8 cellular contexts compared by ENCODE assay signal in the genomic region with DNA sequence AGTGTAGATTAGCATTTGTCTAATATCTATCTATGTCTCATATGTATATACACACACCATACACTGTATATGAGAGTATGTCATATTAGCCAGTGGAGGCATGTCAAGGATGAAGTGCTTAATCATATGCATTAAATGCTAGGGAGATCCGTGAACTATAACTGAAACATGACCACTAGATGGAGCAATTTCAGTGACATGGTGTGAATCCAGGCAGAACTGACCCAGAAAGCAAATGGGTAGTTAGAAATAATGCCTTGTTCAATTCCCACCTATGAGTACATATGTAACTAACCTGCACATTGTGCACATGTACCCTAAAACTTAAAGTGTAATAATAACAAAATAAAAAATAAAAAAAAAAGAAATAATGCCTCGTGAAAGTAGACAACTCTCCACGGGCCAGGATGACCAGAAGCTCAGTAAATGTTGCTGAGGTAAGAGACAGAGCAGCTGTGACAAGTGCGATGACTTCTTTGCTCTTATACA.
DNase-seq lines count a peak whose midpoint lies in the region; ATAC-seq and TF ChIP-seq lines count a peak whose summit lies in the region.
"Not testable (repeated sequence)": the region's sequence is repeated elsewhere in the genome, so short reads cannot be mapped to it uniquely, and the experiment has no call there.

No MANE protein-coding gene starts in this region.

- H3K4me1 Mint-ChIP-seq in CD14-positive monocyte = not testable (repeated sequence)

- not testable (repeated sequence) for H3K27ac Mint-ChIP-seq in CD14-positive monocyte

- H3K9me3 Mint-ChIP-seq in CD14-positive monocyte = not testable (repeated sequence)

- not testable (repeated sequence) for DNase-seq in CD14-positive monocyte (ENCODE audit: low spot score); psoas muscle
- DNase-seq in MV-4-11 (lab: John Stamatoyannopoulos, UW) (peak; percentile 30), SW480 (ENCODE audit: low spot score) (peak; percentile 23), cerebellar cortex (ENCODE audit: low spot score) (peak; percentile 4), iris pigment epithelial cell (ENCODE audit: low read depth) (peak; percentile 15)

- H3K27ac ChIP-seq in psoas muscle = not testable (repeated sequence)

- H3K4me3 ChIP-seq in psoas muscle = not testable (repeated sequence)

- not testable (repeated sequence) for H3K4me3 Mint-ChIP-seq in CD14-positive monocyte

- not testable (repeated sequence) for H3K27me3 ChIP-seq in psoas muscle (ENCODE audit: insufficient read depth in 3 of 3, low read length in 2 of 3)

- not testable (repeated sequence) for H3K36me3 ChIP-seq in psoas muscle (ENCODE audit: insufficient read depth in 1 of 2, low read depth in 1 of 2)

- H3K9me3 ChIP-seq in psoas muscle = not testable (repeated sequence)

- H3K4me1 ChIP-seq in psoas muscle = not testable (repeated sequence)

- not testable (repeated sequence) for H3K36me3 Mint-ChIP-seq in CD14-positive monocyte

- ATAC-seq in GM18858 (IDR thresholded peaks at IDR 0.05; ENCODE audit: unreplicated experiment) (peak; percentile 55), HG02759 (IDR thresholded peaks at IDR 0.05; ENCODE audit: unreplicated experiment) (peak; percentile 63)
- ATAC-seq in psoas muscle = not testable (repeated sequence)

- intact Hi-C loops in CD14-positive monocyte (cut with micrococcal nuclease) = loop anchor here in 1 of 2 donors (10.0 kb wide), 1 partner anchor 88 kb away; a partner anchor contains a TSS
- intact Hi-C loops in psoas muscle (cut with DNase I) = not testable (repeated sequence)

- not testable (repeated sequence) for H3K27me3 Mint-ChIP-seq in CD14-positive monocyte (ENCODE audit: low read depth in 3 of 3)

- WGBS in psoas muscle, 3 donors = 49 to 57% (median 52%) methylated on average over 4 of the region's 4 CpGs

- TF ChIP-seq CTCF in CD14-positive monocyte (IDR thresholded peaks at IDR 0.05) = peak; percentile 77
- TF ChIP-seq CTCF in psoas muscle (IDR thresholded peaks at IDR 0.05) = peak; percentile 23
